In the genomic region with DNA sequence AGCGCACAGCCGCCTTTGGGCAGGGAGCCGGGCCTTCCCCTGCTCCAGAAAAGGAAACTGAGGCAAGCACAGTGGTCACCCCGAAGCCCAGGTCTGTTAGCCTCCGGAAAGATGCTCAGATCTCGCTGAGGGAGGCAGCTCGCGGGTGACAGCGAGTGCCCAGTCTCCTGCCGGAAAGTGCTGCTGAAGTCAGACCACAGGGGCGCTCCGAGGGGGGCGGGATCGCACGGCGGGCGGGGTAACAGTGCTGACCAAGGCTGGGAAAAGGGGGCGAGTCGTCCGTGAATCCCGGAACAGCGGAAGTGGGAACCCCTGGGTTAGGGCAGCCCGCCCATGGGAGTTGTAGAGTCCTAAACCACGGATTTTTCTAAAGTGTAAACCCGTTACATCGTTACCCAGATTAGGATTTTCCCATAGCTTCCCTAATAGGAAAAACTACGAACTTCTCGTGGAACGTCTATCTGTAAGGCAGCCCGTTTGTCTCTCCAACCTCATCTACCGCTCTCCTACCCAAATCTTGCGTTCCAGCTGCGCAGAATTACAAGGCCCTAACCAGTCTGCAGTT, we compare ENCODE assay signal across 1 cellular context.
TF ChIP-seq lines count a peak whose summit lies in the region.

No MANE protein-coding gene starts in this region.

TF ChIP-seq in HepG2, 621 proteins besides CTCF, POLR2A, EP300 and RAD21 (continued from another document and continues in another):
- TF ChIP-seq, protein P1, sequence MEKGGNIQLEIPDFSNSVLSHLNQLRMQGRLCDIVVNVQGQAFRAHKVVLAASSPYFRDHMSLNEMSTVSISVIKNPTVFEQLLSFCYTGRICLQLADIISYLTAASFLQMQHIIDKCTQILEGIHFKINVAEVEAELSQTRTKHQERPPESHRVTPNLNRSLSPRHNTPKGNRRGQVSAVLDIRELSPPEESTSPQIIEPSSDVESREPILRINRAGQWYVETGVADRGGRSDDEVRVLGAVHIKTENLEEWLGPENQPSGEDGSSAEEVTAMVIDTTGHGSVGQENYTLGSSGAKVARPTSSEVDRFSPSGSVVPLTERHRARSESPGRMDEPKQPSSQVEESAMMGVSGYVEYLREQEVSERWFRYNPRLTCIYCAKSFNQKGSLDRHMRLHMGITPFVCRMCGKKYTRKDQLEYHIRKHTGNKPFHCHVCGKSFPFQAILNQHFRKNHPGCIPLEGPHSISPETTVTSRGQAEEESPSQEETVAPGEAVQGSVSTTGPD (CRISPR knock-in tag; IDR thresholded peaks at IDR 0.05): peak; percentile 75; the same call in 1 of the 2 replicates
- TF ChIP-seq KLF16 (CRISPR knock-in tag; IDR thresholded peaks at IDR 0.05): no peak; a peak in 1 of 4 replicates
- TF ChIP-seq ZNF382 (CRISPR knock-in tag; IDR thresholded peaks at IDR 0.05; ENCODE audit: borderline replicate concordance): no peak
- TF ChIP-seq, protein P2, sequence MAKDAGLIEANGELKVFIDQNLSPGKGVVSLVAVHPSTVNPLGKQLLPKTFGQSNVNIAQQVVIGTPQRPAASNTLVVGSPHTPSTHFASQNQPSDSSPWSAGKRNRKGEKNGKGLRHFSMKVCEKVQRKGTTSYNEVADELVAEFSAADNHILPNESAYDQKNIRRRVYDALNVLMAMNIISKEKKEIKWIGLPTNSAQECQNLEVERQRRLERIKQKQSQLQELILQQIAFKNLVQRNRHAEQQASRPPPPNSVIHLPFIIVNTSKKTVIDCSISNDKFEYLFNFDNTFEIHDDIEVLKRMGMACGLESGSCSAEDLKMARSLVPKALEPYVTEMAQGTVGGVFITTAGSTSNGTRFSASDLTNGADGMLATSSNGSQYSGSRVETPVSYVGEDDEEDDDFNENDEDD (CRISPR knock-in tag; IDR thresholded peaks at IDR 0.05; ENCODE audit: borderline replicate concordance): no peak
- TF ChIP-seq, protein P3, sequence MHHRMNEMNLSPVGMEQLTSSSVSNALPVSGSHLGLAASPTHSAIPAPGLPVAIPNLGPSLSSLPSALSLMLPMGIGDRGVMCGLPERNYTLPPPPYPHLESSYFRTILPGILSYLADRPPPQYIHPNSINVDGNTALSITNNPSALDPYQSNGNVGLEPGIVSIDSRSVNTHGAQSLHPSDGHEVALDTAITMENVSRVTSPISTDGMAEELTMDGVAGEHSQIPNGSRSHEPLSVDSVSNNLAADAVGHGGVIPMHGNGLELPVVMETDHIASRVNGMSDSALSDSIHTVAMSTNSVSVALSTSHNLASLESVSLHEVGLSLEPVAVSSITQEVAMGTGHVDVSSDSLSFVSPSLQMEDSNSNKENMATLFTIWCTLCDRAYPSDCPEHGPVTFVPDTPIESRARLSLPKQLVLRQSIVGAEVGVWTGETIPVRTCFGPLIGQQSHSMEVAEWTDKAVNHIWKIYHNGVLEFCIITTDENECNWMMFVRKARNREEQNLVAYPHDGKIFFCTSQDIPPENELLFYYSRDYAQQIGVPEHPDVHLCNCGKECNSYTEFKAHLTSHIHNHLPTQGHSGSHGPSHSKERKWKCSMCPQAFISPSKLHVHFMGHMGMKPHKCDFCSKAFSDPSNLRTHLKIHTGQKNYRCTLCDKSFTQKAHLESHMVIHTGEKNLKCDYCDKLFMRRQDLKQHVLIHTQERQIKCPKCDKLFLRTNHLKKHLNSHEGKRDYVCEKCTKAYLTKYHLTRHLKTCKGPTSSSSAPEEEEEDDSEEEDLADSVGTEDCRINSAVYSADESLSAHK (CRISPR knock-in tag; IDR thresholded peaks at IDR 0.05; ENCODE audit: borderline replicate concordance): no peak
- no peak; the same call in 1 of the 2 replicates for TF ChIP-seq ZNF34 (CRISPR knock-in tag; IDR thresholded peaks at IDR 0.05; ENCODE audit: borderline replicate concordance)
- 0 out of 2 replicates have a peak, but pooled peaks have one; percentile 5 for TF ChIP-seq ZNF350 (CRISPR knock-in tag; IDR thresholded peaks at IDR 0.05; ENCODE audit: borderline replicate concordance, low read depth)
- TF ChIP-seq ZNF747 (CRISPR knock-in tag; IDR thresholded peaks at IDR 0.05; ENCODE audit: borderline replicate concordance): no peak
- no peak for TF ChIP-seq ZNF713 (CRISPR knock-in tag; IDR thresholded peaks at IDR 0.05)
- TF ChIP-seq, protein P4, sequence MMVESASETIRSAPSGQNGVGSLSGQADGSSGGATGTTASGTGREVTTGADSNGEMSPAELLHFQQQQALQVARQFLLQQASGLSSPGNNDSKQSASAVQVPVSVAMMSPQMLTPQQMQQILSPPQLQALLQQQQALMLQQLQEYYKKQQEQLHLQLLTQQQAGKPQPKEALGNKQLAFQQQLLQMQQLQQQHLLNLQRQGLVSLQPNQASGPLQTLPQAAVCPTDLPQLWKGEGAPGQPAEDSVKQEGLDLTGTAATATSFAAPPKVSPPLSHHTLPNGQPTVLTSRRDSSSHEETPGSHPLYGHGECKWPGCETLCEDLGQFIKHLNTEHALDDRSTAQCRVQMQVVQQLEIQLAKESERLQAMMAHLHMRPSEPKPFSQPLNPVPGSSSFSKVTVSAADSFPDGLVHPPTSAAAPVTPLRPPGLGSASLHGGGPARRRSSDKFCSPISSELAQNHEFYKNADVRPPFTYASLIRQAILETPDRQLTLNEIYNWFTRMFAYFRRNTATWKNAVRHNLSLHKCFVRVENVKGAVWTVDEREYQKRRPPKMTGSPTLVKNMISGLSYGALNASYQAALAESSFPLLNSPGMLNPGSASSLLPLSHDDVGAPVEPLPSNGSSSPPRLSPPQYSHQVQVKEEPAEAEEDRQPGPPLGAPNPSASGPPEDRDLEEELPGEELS (CRISPR knock-in tag; IDR thresholded peaks at IDR 0.05): peak; percentile 60
- TF ChIP-seq SPEN (CRISPR knock-in tag; IDR thresholded peaks at IDR 0.05; ENCODE audit: low read depth): no peak
- TF ChIP-seq ZNF552 (CRISPR knock-in tag; IDR thresholded peaks at IDR 0.05; ENCODE audit: borderline replicate concordance): no peak
- TF ChIP-seq, protein P5, sequence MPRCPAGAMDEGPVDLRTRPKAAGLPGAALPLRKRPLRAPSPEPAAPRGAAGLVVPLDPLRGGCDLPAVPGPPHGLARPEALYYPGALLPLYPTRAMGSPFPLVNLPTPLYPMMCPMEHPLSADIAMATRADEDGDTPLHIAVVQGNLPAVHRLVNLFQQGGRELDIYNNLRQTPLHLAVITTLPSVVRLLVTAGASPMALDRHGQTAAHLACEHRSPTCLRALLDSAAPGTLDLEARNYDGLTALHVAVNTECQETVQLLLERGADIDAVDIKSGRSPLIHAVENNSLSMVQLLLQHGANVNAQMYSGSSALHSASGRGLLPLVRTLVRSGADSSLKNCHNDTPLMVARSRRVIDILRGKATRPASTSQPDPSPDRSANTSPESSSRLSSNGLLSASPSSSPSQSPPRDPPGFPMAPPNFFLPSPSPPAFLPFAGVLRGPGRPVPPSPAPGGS (CRISPR knock-in tag; IDR thresholded peaks at IDR 0.05): no peak
- no peak for TF ChIP-seq ZNF326 (CRISPR knock-in tag; IDR thresholded peaks at IDR 0.05; ENCODE audit: borderline replicate concordance)
- TF ChIP-seq, protein P6, sequence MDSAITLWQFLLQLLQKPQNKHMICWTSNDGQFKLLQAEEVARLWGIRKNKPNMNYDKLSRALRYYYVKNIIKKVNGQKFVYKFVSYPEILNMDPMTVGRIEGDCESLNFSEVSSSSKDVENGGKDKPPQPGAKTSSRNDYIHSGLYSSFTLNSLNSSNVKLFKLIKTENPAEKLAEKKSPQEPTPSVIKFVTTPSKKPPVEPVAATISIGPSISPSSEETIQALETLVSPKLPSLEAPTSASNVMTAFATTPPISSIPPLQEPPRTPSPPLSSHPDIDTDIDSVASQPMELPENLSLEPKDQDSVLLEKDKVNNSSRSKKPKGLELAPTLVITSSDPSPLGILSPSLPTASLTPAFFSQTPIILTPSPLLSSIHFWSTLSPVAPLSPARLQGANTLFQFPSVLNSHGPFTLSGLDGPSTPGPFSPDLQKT (CRISPR knock-in tag; IDR thresholded peaks at IDR 0.05; ENCODE audit: borderline replicate concordance): no peak
- TF ChIP-seq CC2D1A (CRISPR knock-in tag; IDR thresholded peaks at IDR 0.05): no peak
- TF ChIP-seq, protein P7, sequence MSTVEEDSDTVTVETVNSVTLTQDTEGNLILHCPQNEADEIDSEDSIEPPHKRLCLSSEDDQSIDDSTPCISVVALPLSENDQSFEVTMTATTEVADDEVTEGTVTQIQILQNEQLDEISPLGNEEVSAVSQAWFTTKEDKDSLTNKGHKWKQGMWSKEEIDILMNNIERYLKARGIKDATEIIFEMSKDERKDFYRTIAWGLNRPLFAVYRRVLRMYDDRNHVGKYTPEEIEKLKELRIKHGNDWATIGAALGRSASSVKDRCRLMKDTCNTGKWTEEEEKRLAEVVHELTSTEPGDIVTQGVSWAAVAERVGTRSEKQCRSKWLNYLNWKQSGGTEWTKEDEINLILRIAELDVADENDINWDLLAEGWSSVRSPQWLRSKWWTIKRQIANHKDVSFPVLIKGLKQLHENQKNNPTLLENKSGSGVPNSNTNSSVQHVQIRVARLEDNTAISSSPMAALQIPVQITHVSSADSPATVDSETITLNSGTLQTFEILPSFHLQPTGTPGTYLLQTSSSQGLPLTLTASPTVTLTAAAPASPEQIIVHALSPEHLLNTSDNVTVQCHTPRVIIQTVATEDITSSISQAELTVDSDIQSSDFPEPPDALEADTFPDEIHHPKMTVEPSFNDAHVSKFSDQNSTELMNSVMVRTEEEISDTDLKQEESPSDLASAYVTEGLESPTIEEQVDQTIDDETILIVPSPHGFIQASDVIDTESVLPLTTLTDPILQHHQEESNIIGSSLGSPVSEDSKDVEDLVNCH (CRISPR knock-in tag; IDR thresholded peaks at IDR 0.05): no peak
- TF ChIP-seq ZNF292 (CRISPR knock-in tag; IDR thresholded peaks at IDR 0.05; ENCODE audit: borderline replicate concordance, low read depth): no peak; the same call in 1 of the 2 replicates
- no peak; the same call in 1 of the 2 replicates for TF ChIP-seq ZNF788 (CRISPR knock-in tag; IDR thresholded peaks at IDR 0.05; ENCODE audit: borderline replicate concordance)
- TF ChIP-seq, protein P8, sequence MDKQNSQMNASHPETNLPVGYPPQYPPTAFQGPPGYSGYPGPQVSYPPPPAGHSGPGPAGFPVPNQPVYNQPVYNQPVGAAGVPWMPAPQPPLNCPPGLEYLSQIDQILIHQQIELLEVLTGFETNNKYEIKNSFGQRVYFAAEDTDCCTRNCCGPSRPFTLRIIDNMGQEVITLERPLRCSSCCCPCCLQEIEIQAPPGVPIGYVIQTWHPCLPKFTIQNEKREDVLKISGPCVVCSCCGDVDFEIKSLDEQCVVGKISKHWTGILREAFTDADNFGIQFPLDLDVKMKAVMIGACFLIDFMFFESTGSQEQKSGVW (CRISPR knock-in tag; IDR thresholded peaks at IDR 0.05; ENCODE audit: borderline replicate concordance): no peak
- TF ChIP-seq ZNF430 (CRISPR knock-in tag; IDR thresholded peaks at IDR 0.05): no peak; the same call in 1 of the 2 replicates
- TF ChIP-seq ZBTB1 (CRISPR knock-in tag; IDR thresholded peaks at IDR 0.05; ENCODE audit: borderline replicate concordance): no peak
- TF ChIP-seq PHF21A (CRISPR knock-in tag; IDR thresholded peaks at IDR 0.05): no peak; the same call in 1 of the 2 replicates
- TF ChIP-seq, protein P9, sequence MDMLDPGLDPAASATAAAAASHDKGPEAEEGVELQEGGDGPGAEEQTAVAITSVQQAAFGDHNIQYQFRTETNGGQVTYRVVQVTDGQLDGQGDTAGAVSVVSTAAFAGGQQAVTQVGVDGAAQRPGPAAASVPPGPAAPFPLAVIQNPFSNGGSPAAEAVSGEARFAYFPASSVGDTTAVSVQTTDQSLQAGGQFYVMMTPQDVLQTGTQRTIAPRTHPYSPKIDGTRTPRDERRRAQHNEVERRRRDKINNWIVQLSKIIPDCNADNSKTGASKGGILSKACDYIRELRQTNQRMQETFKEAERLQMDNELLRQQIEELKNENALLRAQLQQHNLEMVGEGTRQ (IDR thresholded peaks at IDR 0.05; ENCODE audit: low read depth, low read length): no peak
- TF ChIP-seq, protein P9 (CRISPR knock-in tag; IDR thresholded peaks at IDR 0.05; ENCODE audit: borderline replicate concordance): no peak
- TF ChIP-seq PHF20 (CRISPR knock-in tag; IDR thresholded peaks at IDR 0.05): no peak
- no peak for TF ChIP-seq ZSCAN12 (CRISPR knock-in tag; IDR thresholded peaks at IDR 0.05)
- TF ChIP-seq, protein P10, sequence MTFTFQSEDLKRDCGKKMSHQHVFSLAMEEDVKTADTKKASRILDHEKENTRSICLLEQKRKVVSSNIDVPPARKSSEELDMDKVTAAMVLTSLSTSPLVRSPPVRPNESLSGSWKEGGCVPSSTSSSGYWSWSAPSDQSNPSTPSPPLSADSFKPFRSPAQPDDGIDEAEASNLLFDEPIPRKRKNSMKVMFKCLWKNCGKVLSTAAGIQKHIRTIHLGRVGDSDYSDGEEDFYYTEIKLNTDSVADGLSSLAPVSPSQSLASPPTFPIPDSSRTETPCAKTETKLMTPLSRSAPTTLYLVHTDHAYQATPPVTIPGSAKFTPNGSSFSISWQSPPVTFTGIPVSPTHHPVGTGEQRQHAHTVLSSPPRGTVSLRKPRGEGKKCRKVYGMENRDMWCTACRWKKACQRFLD (CRISPR knock-in tag; IDR thresholded peaks at IDR 0.05; ENCODE audit: borderline replicate concordance): no peak
- TF ChIP-seq, protein P11, sequence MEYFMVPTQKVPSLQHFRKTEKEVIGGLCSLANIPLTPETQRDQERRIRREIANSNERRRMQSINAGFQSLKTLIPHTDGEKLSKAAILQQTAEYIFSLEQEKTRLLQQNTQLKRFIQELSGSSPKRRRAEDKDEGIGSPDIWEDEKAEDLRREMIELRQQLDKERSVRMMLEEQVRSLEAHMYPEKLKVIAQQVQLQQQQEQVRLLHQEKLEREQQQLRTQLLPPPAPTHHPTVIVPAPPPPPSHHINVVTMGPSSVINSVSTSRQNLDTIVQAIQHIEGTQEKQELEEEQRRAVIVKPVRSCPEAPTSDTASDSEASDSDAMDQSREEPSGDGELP (IDR thresholded peaks at IDR 0.05; ENCODE audit: borderline replicate concordance, low read depth): no peak
- peak; percentile 49; the same call in 1 of the 2 replicates for TF ChIP-seq DR1 (CRISPR knock-in tag; IDR thresholded peaks at IDR 0.05)
- TF ChIP-seq ZNF335 (CRISPR knock-in tag; IDR thresholded peaks at IDR 0.05): peak; percentile 64; the same call in 1 of the 2 replicates
- TF ChIP-seq, protein P12, sequence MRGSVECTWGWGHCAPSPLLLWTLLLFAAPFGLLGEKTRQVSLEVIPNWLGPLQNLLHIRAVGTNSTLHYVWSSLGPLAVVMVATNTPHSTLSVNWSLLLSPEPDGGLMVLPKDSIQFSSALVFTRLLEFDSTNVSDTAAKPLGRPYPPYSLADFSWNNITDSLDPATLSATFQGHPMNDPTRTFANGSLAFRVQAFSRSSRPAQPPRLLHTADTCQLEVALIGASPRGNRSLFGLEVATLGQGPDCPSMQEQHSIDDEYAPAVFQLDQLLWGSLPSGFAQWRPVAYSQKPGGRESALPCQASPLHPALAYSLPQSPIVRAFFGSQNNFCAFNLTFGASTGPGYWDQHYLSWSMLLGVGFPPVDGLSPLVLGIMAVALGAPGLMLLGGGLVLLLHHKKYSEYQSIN (CRISPR knock-in tag; IDR thresholded peaks at IDR 0.05; ENCODE audit: borderline replicate concordance): no peak
- TF ChIP-seq ZNF530 (CRISPR knock-in tag; IDR thresholded peaks at IDR 0.05; ENCODE audit: low read depth): no peak
- TF ChIP-seq BRCA1 (CRISPR knock-in tag; IDR thresholded peaks at IDR 0.05): no peak
- no peak for TF ChIP-seq ARNTL (CRISPR knock-in tag; IDR thresholded peaks at IDR 0.05)
- TF ChIP-seq SIN3B (IDR thresholded peaks at IDR 0.05; ENCODE audit: low read length): peak; percentile 33; the same call in 1 of the 2 replicates
- no peak for TF ChIP-seq TSC22D2 (CRISPR knock-in tag; IDR thresholded peaks at IDR 0.05; ENCODE audit: borderline replicate concordance)
- no peak; the same call in 1 of the 2 replicates for TF ChIP-seq REL (CRISPR knock-in tag; conservative IDR thresholded peaks at IDR 0.05)
- TF ChIP-seq HCFC1 (IDR thresholded peaks at IDR 0.05; ENCODE audit: low read depth, low read length): 0 out of 2 replicates have a peak, but pooled peaks have one; percentile 17
